In the genomic region with DNA sequence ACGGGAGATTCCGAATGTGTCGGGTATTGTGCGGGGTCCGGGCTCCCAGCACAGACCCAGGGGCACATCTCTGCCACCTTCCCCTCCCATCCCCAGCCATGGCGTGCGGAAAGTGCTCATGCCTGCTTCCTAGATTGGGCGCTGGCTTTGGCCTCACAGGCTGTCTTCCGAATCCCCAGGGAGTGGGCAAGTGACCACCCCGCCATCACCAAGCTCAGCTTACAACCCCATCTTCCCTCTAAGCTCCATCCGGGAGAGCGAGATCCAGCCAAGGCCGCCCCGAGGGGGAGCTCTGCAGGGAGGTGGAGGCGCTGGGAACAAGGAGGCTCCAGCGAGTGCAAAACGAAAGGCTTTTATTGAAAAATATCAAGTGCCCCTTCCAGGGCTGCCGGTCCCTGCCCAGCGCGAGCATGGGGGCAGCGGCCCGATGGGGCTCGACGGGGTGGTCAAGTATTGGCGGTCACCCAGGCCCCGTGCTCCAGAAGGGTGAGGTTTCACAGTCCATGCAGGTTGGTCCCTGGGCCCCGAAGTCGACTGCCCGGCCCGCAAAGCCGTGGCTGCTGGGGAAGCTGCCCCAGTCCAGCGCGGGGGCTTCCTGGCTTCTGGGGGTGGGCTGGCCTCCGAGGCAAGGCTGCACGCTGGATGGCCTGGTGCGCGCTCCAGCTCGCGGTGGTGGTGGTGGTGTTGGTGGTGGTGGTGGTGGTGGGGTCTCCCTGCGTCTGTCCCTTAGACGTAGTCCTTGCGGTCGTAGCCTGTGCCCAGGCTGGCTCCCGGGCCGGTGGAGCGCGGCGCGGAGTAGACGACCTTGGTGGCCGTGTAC, we compare ENCODE assay signal across 14 cellular contexts. TPM values are rescaled to one million over a fixed set of nuclear protein-coding genes. Genes with fewer than 3 reads are reported as not detected.
DNase-seq lines count a peak whose midpoint lies in the region; ATAC-seq and TF ChIP-seq lines count a peak whose summit lies in the region.
"Had no signal": no experiment of that assay in that cellular context is flagged by ENCODE, and none has a peak within 500 bp of the region (broad histone marks: within the 10 kb centered on the region; RNA-seq: fewer than 3 reads in every experiment).

No MANE protein-coding gene starts in this region.

- no peaks in the 10 kb centered on the region for H3K9me3 ChIP-seq in lower lobe of right lung
- H3K9me3 ChIP-seq in upper lobe of right lung, result no peaks in the 10 kb centered on the region
- H3K9me3 ChIP-seq in gastrocnemius medialis, result no peaks in the 10 kb centered on the region

- no peaks in the 10 kb centered on the region for H3K36me3 Mint-ChIP-seq in activated naive CD8-positive, alpha-beta T cell treated with anti-CD3 and anti-CD28 coated beads, Interleukin-2, amount 50 U/mL, for 24 hours (ENCODE audit: low read depth)
- no peaks in the 10 kb centered on the region for H3K36me3 Mint-ChIP-seq in activated naive CD8-positive, alpha-beta T cell treated with anti-CD3 and anti-CD28 coated beads for 36 hours
- no peaks in the 10 kb centered on the region for H3K36me3 Mint-ChIP-seq in WTC11
- H3K36me3 Mint-ChIP-seq: activated naive CD4-positive, alpha-beta T cell treated with anti-CD3 and anti-CD28 coated beads, Interleukin-2, amount 10 ng/mL, durations not matched to agents 7 days and 5 days; natural killer cell had no signal

- H3K4me1 ChIP-seq in lower lobe of right lung (peaks cover 13% of the 10 kb centered on the region), upper lobe of right lung (no peaks in the 10 kb centered on the region), gastrocnemius medialis (peaks cover 0 to 5% of the 10 kb centered on the region in 2 donors)

- ATAC-seq in activated naive CD8-positive, alpha-beta T cell treated with anti-CD3 and anti-CD28 coated beads, Interleukin-2, amount 50 U/mL, for 24 hours, result peak; percentile 5
- no peak for ATAC-seq in WTC11
- ATAC-seq in lower lobe of right lung, result no peak
- ATAC-seq in upper lobe of right lung, result no peak
- no peak for ATAC-seq in gastrocnemius medialis
- no peak for ATAC-seq in HG02642 (IDR thresholded peaks at IDR 0.05; ENCODE audit: poor library complexity, unreplicated experiment)
- ATAC-seq: natural killer cell had no signal

- DNase-seq in activated naive CD8-positive, alpha-beta T cell treated with anti-CD3 and anti-CD28 coated beads, Interleukin-2, amount 50 U/mL, for 24 hours, result no peak
- DNase-seq in activated naive CD8-positive, alpha-beta T cell treated with anti-CD3 and anti-CD28 coated beads for 36 hours, result no peak
- peak; percentile 23 for DNase-seq in WTC11 (ENCODE audit: low spot score)
- no peak for DNase-seq in lower lobe of right lung
- no peak for DNase-seq in upper lobe of right lung
- DNase-seq in T1000 (lab: John Stamatoyannopoulos, UW), result no peak
- DNase-seq in gastrocnemius medialis, result no peak
- DNase-seq: activated naive CD4-positive, alpha-beta T cell treated with anti-CD3 and anti-CD28 coated beads, Interleukin-2, amount 10 ng/mL, durations not matched to agents 7 days and 5 days; GF-D8; Kasumi-1; natural killer cell; NCI-H2227 treated with DMSO at 0.1 percent for 48 hours had no signal

- H3K36me3 ChIP-seq in lower lobe of right lung (no peaks in the 10 kb centered on the region), upper lobe of right lung (no peaks in the 10 kb centered on the region), gastrocnemius medialis (no peaks in the 10 kb centered on the region)

- H3K27me3 ChIP-seq in lower lobe of right lung (ENCODE audit: low read depth) (peaks cover 41% of the 10 kb centered on the region), upper lobe of right lung (peaks cover 42% of the 10 kb centered on the region), gastrocnemius medialis (peaks cover 31 to 58% (median 51%) of the 10 kb centered on the region in 3 donors)

- TF ChIP-seq POLR2A in gastrocnemius medialis (IDR thresholded peaks at IDR 0.05), result no peak

- in situ Hi-C loops in gastrocnemius medialis (cut with MboI; ENCODE audit: low sequenced_read_pairs in 4 of 4), result no loop called here

- H3K9me3 Mint-ChIP-seq in activated naive CD8-positive, alpha-beta T cell treated with anti-CD3 and anti-CD28 coated beads, Interleukin-2, amount 50 U/mL, for 24 hours, result no peaks in the 10 kb centered on the region
- H3K9me3 Mint-ChIP-seq in activated naive CD8-positive, alpha-beta T cell treated with anti-CD3 and anti-CD28 coated beads for 36 hours, result no peaks in the 10 kb centered on the region
- H3K9me3 Mint-ChIP-seq in WTC11, result no peaks in the 10 kb centered on the region
- H3K9me3 Mint-ChIP-seq: activated naive CD4-positive, alpha-beta T cell treated with anti-CD3 and anti-CD28 coated beads, Interleukin-2, amount 10 ng/mL, durations not matched to agents 7 days and 5 days; natural killer cell had no signal

- CTCF ChIA-PET in WTC11 (lab: Charles Lee), result interaction anchor here (0.9 to 3.4 kb wide), 4 partner anchors 10 to 44 kb away, joined by 3 to 22 read pairs (median 4); partner anchors contain the start of gene ABHD11

- no peak overlapping the region for H3K4me3 Mint-ChIP-seq in activated naive CD8-positive, alpha-beta T cell treated with anti-CD3 and anti-CD28 coated beads, Interleukin-2, amount 50 U/mL, for 24 hours
- H3K4me3 Mint-ChIP-seq in activated naive CD8-positive, alpha-beta T cell treated with anti-CD3 and anti-CD28 coated beads for 36 hours, result no peak overlapping the region
- H3K4me3 Mint-ChIP-seq in WTC11, result peak overlapping the region; percentile 79
- H3K4me3 Mint-ChIP-seq: activated naive CD4-positive, alpha-beta T cell treated with anti-CD3 and anti-CD28 coated beads, Interleukin-2, amount 10 ng/mL, durations not matched to agents 7 days and 5 days; natural killer cell had no signal

- H3K4me3 ChIP-seq in lower lobe of right lung, result peak overlapping the region; percentile 52
- peak overlapping the region; percentile 45 for H3K4me3 ChIP-seq in upper lobe of right lung
- no peak overlapping the region for H3K4me3 ChIP-seq in gastrocnemius medialis

- peaks cover 50% of the 10 kb centered on the region for H3K27me3 Mint-ChIP-seq in activated naive CD8-positive, alpha-beta T cell treated with anti-CD3 and anti-CD28 coated beads, Interleukin-2, amount 50 U/mL, for 24 hours
- H3K27me3 Mint-ChIP-seq in activated naive CD8-positive, alpha-beta T cell treated with anti-CD3 and anti-CD28 coated beads for 36 hours, result peaks cover 58% of the 10 kb centered on the region
- H3K27me3 Mint-ChIP-seq in WTC11 (ENCODE audit: low read depth), result peaks cover 15% of the 10 kb centered on the region

- intact Hi-C loops in lower lobe of right lung (cut with DNase I) (no loop called here), upper lobe of right lung (cut with DNase I) (no loop called here), gastrocnemius medialis (cut with DNase I; ENCODE audit: low total_unique reads) (no loop called here)

- peaks cover 4% of the 10 kb centered on the region for H3K4me1 Mint-ChIP-seq in activated naive CD8-positive, alpha-beta T cell treated with anti-CD3 and anti-CD28 coated beads, Interleukin-2, amount 50 U/mL, for 24 hours
- no peaks in the 10 kb centered on the region for H3K4me1 Mint-ChIP-seq in activated naive CD8-positive, alpha-beta T cell treated with anti-CD3 and anti-CD28 coated beads for 36 hours
- peaks cover 10% of the 10 kb centered on the region for H3K4me1 Mint-ChIP-seq in WTC11
- H3K4me1 Mint-ChIP-seq: natural killer cell had no signal

- no peak overlapping the region for H3K27ac Mint-ChIP-seq in activated naive CD8-positive, alpha-beta T cell treated with anti-CD3 and anti-CD28 coated beads, Interleukin-2, amount 50 U/mL, for 24 hours
- H3K27ac Mint-ChIP-seq in activated naive CD8-positive, alpha-beta T cell treated with anti-CD3 and anti-CD28 coated beads for 36 hours, result no peak overlapping the region
- no peak overlapping the region for H3K27ac Mint-ChIP-seq in WTC11
- H3K27ac Mint-ChIP-seq: activated naive CD4-positive, alpha-beta T cell treated with anti-CD3 and anti-CD28 coated beads, Interleukin-2, amount 10 ng/mL, durations not matched to agents 7 days and 5 days; natural killer cell had no signal

- POLR2A ChIA-PET in WTC11 (lab: Charles Lee), result interaction anchor here (0.7 to 1.7 kb wide), 3 partner anchors 26 to 50 kb away, joined by 3 to 6 read pairs (median 4); partner anchors contain the start of gene ABHD11

- H3K27ac ChIP-seq in lower lobe of right lung, result peak overlapping the region; percentile 81
- H3K27ac ChIP-seq in upper lobe of right lung, result no peak overlapping the region
- H3K27ac ChIP-seq in gastrocnemius medialis, result no peak overlapping the region
- H3K27ac ChIP-seq: RWPE1 had no signal

- no peak for TF ChIP-seq CTCF in WTC11 (IDR thresholded peaks at IDR 0.05)
- TF ChIP-seq CTCF in lower lobe of right lung (IDR thresholded peaks at IDR 0.05), result no peak
- no peak for TF ChIP-seq CTCF in upper lobe of right lung (IDR thresholded peaks at IDR 0.05)
- TF ChIP-seq CTCF in gastrocnemius medialis (IDR thresholded peaks at IDR 0.05 in 4 of 5, conservative IDR thresholded peaks at IDR 0.05 in 1 of 5), result no peak

TF ChIP-seq in WTC11, 78 proteins besides CTCF, POLR2A, EP300 and RAD21 (continues in another document):
- no peak for TF ChIP-seq GABPB1 (CRISPR knock-in tag; IDR thresholded peaks at IDR 0.05)
- no peak for TF ChIP-seq ZNF263 (CRISPR knock-in tag; IDR thresholded peaks at IDR 0.05; ENCODE audit: low read depth)
- TF ChIP-seq ZNF671 (CRISPR knock-in tag; IDR thresholded peaks at IDR 0.05), result no peak

RNA-seq across cellular contexts. Expression of gene CLDN3, which starts 1.2 kb away (rescaled TPM):
- total RNA-seq in activated naive CD8-positive, alpha-beta T cell treated with anti-CD3 and anti-CD28 coated beads for 36 hours, result not detected
- total RNA-seq in WTC11 (2021) (20.7 to 35.1 TPM (median 34.8 TPM) in 3 replicates), lower lobe of right lung (12.8 TPM), upper lobe of right lung (11.8 TPM), gastrocnemius medialis (1 to 10 TPM in 1 of 4 donors, not detected in 3; 5.0 TPM)
- total RNA-seq: natural killer cell had no signal

RNA-seq across cellular contexts. Expression of gene ABHD11, which starts 30.3 kb away (rescaled TPM):
- total RNA-seq in activated naive CD8-positive, alpha-beta T cell treated with anti-CD3 and anti-CD28 coated beads for 36 hours, result 10 to 100 TPM; 24.2 to 25.2 TPM
- total RNA-seq in WTC11 (2021) (23.8 to 27.6 TPM (median 26.5 TPM) in 3 replicates), lower lobe of right lung (21.1 TPM), upper lobe of right lung (19.7 TPM), gastrocnemius medialis (1 to 10 TPM; 3.2 to 9.4 (median 7.6) TPM)

RNA-seq across cellular contexts. Expression of gene STX1A, which starts 49.4 kb away (rescaled TPM):
- total RNA-seq in activated naive CD8-positive, alpha-beta T cell treated with anti-CD3 and anti-CD28 coated beads for 36 hours, result 1 to 10 TPM; 4.9 TPM
- total RNA-seq in WTC11 (2021) (17.7 to 20.4 TPM (median 18.5 TPM) in 3 replicates), lower lobe of right lung (6.6 TPM), upper lobe of right lung (6.3 TPM), gastrocnemius medialis (1 to 10 TPM in 3 of 4 donors, under 1 TPM in 1; 0.83 to 8.1 (median 3.2) TPM)

Comparison
In these comparisons a context has a peak if more than half of its experiments do, and no peak if none do; other contexts are left out.
1. H3K4me3 ChIP-seq: peak in lower lobe of right lung (single experiment) and upper lobe of right lung (single experiment); none in gastrocnemius medialis (0 of 4).